ENCODE assay signal across 8 cellular contexts in the genomic region with DNA sequence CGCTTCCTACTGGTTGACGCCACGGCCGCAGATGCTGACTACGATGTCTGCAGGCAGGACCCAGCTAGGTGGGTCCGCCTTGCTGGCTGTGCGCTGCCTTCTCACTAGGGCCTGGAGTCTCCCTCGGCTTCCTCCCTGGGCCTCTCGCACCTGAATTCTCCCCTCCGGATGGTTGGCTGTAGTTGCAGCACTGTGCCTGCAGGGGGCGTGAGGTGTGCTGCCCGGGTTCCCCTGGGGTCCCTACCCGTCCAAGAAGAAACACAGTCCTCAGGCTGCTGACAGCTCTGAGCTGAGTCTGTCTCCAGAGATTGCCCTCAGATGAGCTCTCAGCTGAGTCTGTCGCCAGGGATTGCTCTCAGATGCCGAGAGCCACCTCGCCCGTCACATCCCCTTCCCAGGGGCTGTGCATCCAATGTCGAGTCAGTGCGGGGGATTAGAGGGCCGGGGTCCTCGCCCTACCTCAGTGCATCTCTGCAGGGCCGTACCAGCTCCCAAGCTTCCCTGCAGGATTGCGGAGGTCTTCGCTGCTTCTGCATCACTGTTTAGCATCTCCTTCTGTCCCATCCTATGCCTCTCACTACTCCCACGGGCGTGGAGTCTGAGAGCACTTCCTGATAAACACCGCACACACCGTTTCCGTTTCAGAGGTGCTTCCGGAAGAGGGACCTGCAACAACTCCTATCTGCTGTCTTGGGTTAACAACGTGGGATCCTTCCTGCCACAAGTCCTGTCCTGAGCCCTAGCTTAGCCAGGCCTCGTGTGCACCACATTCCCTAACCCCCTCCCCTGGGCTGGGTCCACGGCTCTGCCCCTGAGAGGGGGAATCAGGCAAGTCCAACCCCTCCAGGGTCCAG.
DNase-seq lines count a peak whose midpoint lies in the region; ATAC-seq and TF ChIP-seq lines count a peak whose summit lies in the region.

No MANE protein-coding gene starts in this region.

- H3K9ac ChIP-seq in GM23248: no peak overlapping the region

- H3K4me1 ChIP-seq in BE2C (no peaks in the 10 kb centered on the region), GM23248 (ENCODE audit: insufficient read depth) (no peaks in the 10 kb centered on the region)

- intact Hi-C loops in activated CD8-positive, alpha-beta T cell treated with anti-CD3 and anti-CD28 coated beads for 36 hours (cut with micrococcal nuclease): loop anchor here (2.0 kb wide), 1 partner anchor 119 kb away; no protein-coding TSS in a partner anchor

- DNase-seq in BE2C (peak; percentile 25), HFFc6 (no peak), fibroblast of pulmonary artery (ENCODE audit: low read depth) (no peak), NCI-H2081 (lab: John Stamatoyannopoulos, UW) (no peak), amygdala (lab: John Stamatoyannopoulos, UW) (no peak), GM23248 (no peak)
- peak; percentile 56 for DNase-seq in activated CD8-positive, alpha-beta T cell treated with anti-CD3 and anti-CD28 coated beads for 36 hours
- peak; percentile 18 for DNase-seq in stimulated activated CD8-positive, alpha-beta memory T cell treated with anti-CD3 and anti-CD28 coated beads, Interleukin-7, amount 100 ng/mL, for 24 hours (ENCODE audit: low read depth)

- 54 to 58% methylated on average over 31 of the region's 33 CpGs for WGBS in GM23248 (ENCODE audit: low coverage in 1 of 2, low lambda C conversion rate in 2 of 2, missing lambda C conversion rate in 2 of 2), 2 experiments

- POLR2A ChIA-PET in activated CD8-positive, alpha-beta T cell treated with anti-CD3 and anti-CD28 coated beads for 36 hours (lab: Charles Lee): no interaction called here

- H3K4me2 ChIP-seq in GM23248 (ENCODE audit: unreplicated experiment): no peak overlapping the region

- H3K27me3 ChIP-seq in BE2C: no peaks in the 10 kb centered on the region
- no peaks in the 10 kb centered on the region; the same call in 1 of the 2 replicates for H3K27me3 ChIP-seq in GM23248 (replicated peaks; ENCODE audit: insufficient read depth)

- H3F3A ChIP-seq in GM23248 (ENCODE audit: insufficient read depth): no peaks in the 10 kb centered on the region

- H3K4me3 ChIP-seq in BE2C (ENCODE audit: low read depth, low read length) (no peak overlapping the region), fibroblast of pulmonary artery (replicated peaks; ENCODE audit: low read depth, low read length) (no peak overlapping the region), GM23248 (no peak overlapping the region)

- H3K27ac Mint-ChIP-seq in HFFc6: no peak overlapping the region
- H3K27ac Mint-ChIP-seq in activated CD8-positive, alpha-beta T cell treated with anti-CD3 and anti-CD28 coated beads for 36 hours: peak overlapping the region; percentile 57

- no peak overlapping the region for H3K27ac ChIP-seq in GM23248

- H3K36me3 Mint-ChIP-seq in HFFc6 (ENCODE audit: low read depth): no peaks in the 10 kb centered on the region
- H3K36me3 Mint-ChIP-seq in activated CD8-positive, alpha-beta T cell treated with anti-CD3 and anti-CD28 coated beads for 36 hours (ENCODE audit: low read depth): no peaks in the 10 kb centered on the region

- H3K79me2 ChIP-seq in GM23248 (ENCODE audit: insufficient read depth): no peaks in the 10 kb centered on the region

- H3K4me1 Mint-ChIP-seq in HFFc6 (ENCODE audit: low read depth): no peaks in the 10 kb centered on the region
- peaks cover 15% of the 10 kb centered on the region for H3K4me1 Mint-ChIP-seq in activated CD8-positive, alpha-beta T cell treated with anti-CD3 and anti-CD28 coated beads for 36 hours (ENCODE audit: low read depth)

- in situ Hi-C loops in GM23248 (cut with MboI): loop anchor here (25.0 kb wide), 1 partner anchor 369 kb away; no protein-coding TSS in a partner anchor

- CTCF ChIA-PET in activated CD8-positive, alpha-beta T cell treated with anti-CD3 and anti-CD28 coated beads for 36 hours (lab: Charles Lee): interaction anchor here (0.9 to 5.8 kb wide), 21 partner anchors 9 to 222 kb away, joined by 3 to 45 read pairs (median 4); no protein-coding TSS in a partner anchor

- TF ChIP-seq CTCF in BE2C (IDR thresholded peaks at IDR 0.05; ENCODE audit: low read depth, low read length) (peak; percentile 54), HFFc6 (IDR thresholded peaks at IDR 0.05) (peak; percentile 81), fibroblast of pulmonary artery (IDR thresholded peaks at IDR 0.05; ENCODE audit: low read length, missing control alignments) (peak; percentile 34)
- peak; percentile 65 for TF ChIP-seq CTCF in activated CD8-positive, alpha-beta T cell treated with anti-CD3 and anti-CD28 coated beads for 36 hours (IDR thresholded peaks at IDR 0.05)

- H3K9me3 ChIP-seq in BE2C (no peaks in the 10 kb centered on the region), GM23248 (ENCODE audit: low read depth) (no peaks in the 10 kb centered on the region)

- H4K20me1 ChIP-seq in GM23248 (ENCODE audit: insufficient read depth): no peaks in the 10 kb centered on the region

- H2AFZ ChIP-seq in GM23248: no peak overlapping the region

- H3K9me3 Mint-ChIP-seq in HFFc6: no peaks in the 10 kb centered on the region
- H3K9me3 Mint-ChIP-seq in activated CD8-positive, alpha-beta T cell treated with anti-CD3 and anti-CD28 coated beads for 36 hours: no peaks in the 10 kb centered on the region

- no peak overlapping the region for H3K4me3 Mint-ChIP-seq in HFFc6
- peak overlapping the region; percentile 59 for H3K4me3 Mint-ChIP-seq in activated CD8-positive, alpha-beta T cell treated with anti-CD3 and anti-CD28 coated beads for 36 hours

- no peaks in the 10 kb centered on the region for H3K9me2 ChIP-seq in GM23248 (ENCODE audit: insufficient read depth)

- peak; percentile 79 for ATAC-seq in activated CD8-positive, alpha-beta T cell treated with anti-CD3 and anti-CD28 coated beads for 36 hours

- H3K36me3 ChIP-seq in BE2C (no peaks in the 10 kb centered on the region), GM23248 (ENCODE audit: low read depth) (no peaks in the 10 kb centered on the region)

- peaks cover 33% of the 10 kb centered on the region for H3K27me3 Mint-ChIP-seq in HFFc6 (ENCODE audit: insufficient read depth)
- H3K27me3 Mint-ChIP-seq in activated CD8-positive, alpha-beta T cell treated with anti-CD3 and anti-CD28 coated beads for 36 hours: no peaks in the 10 kb centered on the region

Comparison
In these comparisons a context has a peak if more than half of its experiments do, and no peak if none do; other contexts are left out.
1. DNase-seq: peak in BE2C (single experiment), activated CD8-positive, alpha-beta T cell treated with anti-CD3 and anti-CD28 coated beads for 36 hours (single experiment) and stimulated activated CD8-positive, alpha-beta memory T cell treated with anti-CD3 and anti-CD28 coated beads, Interleukin-7, amount 100 ng/mL, for 24 hours (single experiment); none in HFFc6 (single experiment), fibroblast of pulmonary artery (single experiment), NCI-H2081 (0 of 2), amygdala (0 of 56) and GM23248 (single experiment).
2. Peak in every context shown above with its lines, with median percentiles within 50 percentile points of each other: CTCF ChIP-seq.